In the genomic region with DNA sequence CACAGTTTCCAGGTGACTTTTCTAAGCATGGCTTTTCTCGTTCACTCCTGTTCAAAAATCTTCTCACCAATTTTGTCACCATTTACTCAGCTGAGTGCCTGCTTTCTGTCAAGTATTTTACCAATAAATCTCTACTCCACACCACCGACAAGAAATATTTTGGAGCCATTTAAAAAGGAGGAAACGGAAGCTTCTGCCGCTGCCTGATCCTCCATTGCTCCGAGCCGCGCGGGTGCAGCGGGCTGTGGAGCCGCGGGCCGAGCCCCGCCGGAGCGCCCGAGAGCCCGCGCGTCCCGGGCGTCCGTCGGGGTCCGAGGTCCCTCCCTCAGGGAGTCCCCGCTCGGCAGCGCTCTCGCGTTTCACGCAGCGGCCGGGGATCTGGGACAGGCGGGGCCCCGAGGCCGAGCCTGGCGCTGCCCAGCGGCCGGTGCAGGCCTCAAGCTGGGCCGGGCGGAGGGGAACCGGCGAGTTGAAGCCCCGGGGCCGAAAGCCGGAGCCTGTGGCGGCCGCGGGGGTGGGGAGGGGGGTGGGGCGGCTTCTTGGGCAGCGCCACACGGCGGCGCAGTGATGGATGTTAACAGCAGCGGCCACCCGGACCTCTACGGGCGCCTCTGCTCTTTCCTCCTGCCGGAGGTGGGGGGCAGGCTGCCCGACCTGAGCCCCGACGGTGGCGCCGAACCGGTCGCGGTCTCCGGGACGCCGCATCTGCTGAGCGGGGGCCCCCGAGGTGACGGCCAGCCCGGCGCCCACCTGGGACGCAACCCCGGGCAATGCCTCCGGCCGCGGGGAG, we compare ENCODE assay signal across 9 cellular contexts. TPM values are rescaled to one million over a fixed set of nuclear protein-coding genes. Genes with fewer than 3 reads are reported as not detected.
A peak's percentile ranks its signal among the peaks of the same experiment; 100 is the strongest.
DNase-seq lines count a peak whose midpoint lies in the region; ATAC-seq and TF ChIP-seq lines count a peak whose summit lies in the region.
"Had no signal": no experiment of that assay in that cellular context is flagged by ENCODE, and none has a peak within 500 bp of the region (broad histone marks: within the 10 kb centered on the region; RNA-seq: fewer than 3 reads in every experiment).

No MANE protein-coding gene starts in this region.

- H3K36me3 Mint-ChIP-seq in Calu3 (ENCODE audit: insufficient read depth, unreplicated experiment) (peaks cover 23% of the 10 kb centered on the region), naive B cell (no peaks in the 10 kb centered on the region)

- no peaks in the 10 kb centered on the region for H3K9me3 Mint-ChIP-seq in Calu3 (ENCODE audit: low read depth, unreplicated experiment)
- H3K9me3 Mint-ChIP-seq in naive B cell = no peaks in the 10 kb centered on the region

- H2AFZ ChIP-seq in HCT116 (ENCODE audit: low read depth, low read length, poor library complexity, severe bottlenecking) (peak overlapping the region; percentile 59), OCI-LY1 (ENCODE audit: low read length) (no peak overlapping the region)

- no peaks in the 10 kb centered on the region for H3F3A ChIP-seq in OCI-LY1 (ENCODE audit: insufficient read depth, low read length)

- no peaks in the 10 kb centered on the region for H3K9me2 ChIP-seq in HCT116 (ENCODE audit: insufficient read depth)
- no peaks in the 10 kb centered on the region for H3K9me2 ChIP-seq in OCI-LY1 (ENCODE audit: low read depth, low read length)

- TF ChIP-seq RAD21 in HCT116 (IDR thresholded peaks at IDR 0.05; ENCODE audit: low read depth) = peak; percentile 32; the same call in 1 of the 2 replicates

- TF ChIP-seq CTCF in Calu3 (IDR thresholded peaks at IDR 0.05; ENCODE audit: unreplicated experiment) (no peak), HCT116 (IDR thresholded peaks at IDR 0.05 in 2 of 3, conservative IDR thresholded peaks at IDR 0.05 in 1 of 3; ENCODE audit: borderline replicate concordance in 1 of 3, insufficient read depth in 1 of 3, low read depth in 2 of 3, low read length in 2 of 3) (peak; percentile 12 to 25 (median 18); a peak in 3 of 6 replicates), OCI-LY1 (IDR thresholded peaks at IDR 0.05; ENCODE audit: low read length) (no peak), fibroblast of pulmonary artery (IDR thresholded peaks at IDR 0.05; ENCODE audit: low read length, missing control alignments) (peak; percentile 19), tibial artery (IDR thresholded peaks at IDR 0.05) (peak in 1 of 2 experiments; percentile 46)

- peak; percentile 50 for ATAC-seq in HCT116
- ATAC-seq in naive B cell (ENCODE audit: low read depth in 2 of 2) = peak; percentile 22 to 26
- no peak for ATAC-seq in GM21825 (IDR thresholded peaks at IDR 0.05; ENCODE audit: unreplicated experiment)

- H3K27ac ChIP-seq in HCT116 (ENCODE audit: low read depth, low read length) (peak overlapping the region; percentile 55), OCI-LY1 (ENCODE audit: low read depth, low read length, poor library complexity, severe bottlenecking) (no peak overlapping the region), tibial artery (peak overlapping the region; percentile 88 to 90)

- POLR2A ChIA-PET in HCT116 (lab: Charles Lee) = no interaction called here

- no peak for TF ChIP-seq POLR2A in HCT116 (IDR thresholded peaks at IDR 0.05; ENCODE audit: borderline replicate concordance, extremely low read depth, insufficient read depth, insufficient read length)

- peak overlapping the region; percentile 77 for H3K9ac ChIP-seq in HCT116 (ENCODE audit: low read length)
- H3K9ac ChIP-seq in OCI-LY1 (ENCODE audit: low read length) = no peak overlapping the region; the same call in 1 of the 2 replicates

- H3K4me3 ChIP-seq in HCT116 (replicated peaks in 1 of 2; ENCODE audit: low read depth in 1 of 2, low read length in 2 of 2) (peak overlapping the region; percentile 71 to 72), OCI-LY1 (ENCODE audit: low read depth, low read length, poor library complexity, severe bottlenecking) (peak overlapping the region; percentile 63), fibroblast of pulmonary artery (replicated peaks; ENCODE audit: low read depth, low read length) (peak overlapping the region; percentile 94), tibial artery (peak overlapping the region; percentile 69 to 82)

- H4K20me1 ChIP-seq in HCT116 (ENCODE audit: insufficient read depth) = no peaks in the 10 kb centered on the region
- no peaks in the 10 kb centered on the region for H4K20me1 ChIP-seq in OCI-LY1 (ENCODE audit: insufficient read depth, low read length)

- H3K9me3 ChIP-seq in HCT116 (ENCODE audit: control insufficient read depth in 1 of 2, insufficient read depth in 1 of 2, low read depth in 1 of 2, low read length in 2 of 2) = no peaks in the 10 kb centered on the region
- H3K9me3 ChIP-seq in OCI-LY1 (ENCODE audit: low read length) = no peaks in the 10 kb centered on the region
- H3K9me3 ChIP-seq in tibial artery = no peaks in the 10 kb centered on the region

- DNase-seq in Calu3 (peak; percentile 41), HCT116 (ENCODE audit: low read depth, low spot score) (peak; percentile 18), fibroblast of pulmonary artery (ENCODE audit: low read depth) (peak; percentile 55), naive B cell (peak; percentile 53), tibial artery (peak; percentile 48 to 75)
- DNase-seq in activated effector memory CD4-positive, alpha-beta T cell treated with anti-CD3 and anti-CD28 coated beads, Interleukin-2, amount 50 U/mL, for 16 hours = peak; percentile 76

- H3K4me1 ChIP-seq in HCT116 (ENCODE audit: control insufficient read depth in 1 of 2, insufficient read depth in 2 of 2, low read length in 2 of 2) (peaks cover 7 to 23% of the 10 kb centered on the region in 2 experiments), OCI-LY1 (ENCODE audit: insufficient read depth, low read length, severe bottlenecking) (peaks cover 15% of the 10 kb centered on the region), tibial artery (peaks cover 0 to 41% (median 17%) of the 10 kb centered on the region in 4 donors)

- BruUV-seq in Calu3 (replicated peaks; lab: Mats Ljungman, UMichigan) (no TSS peak), HCT116 (replicated peaks; lab: Mats Ljungman, UMichigan) (no TSS peak)

- intact Hi-C loops in Calu3 (cut with micrococcal nuclease; ENCODE audit: unreplicated experiment) = loop anchor here (5.0 kb wide), 1 partner anchor 96 kb away; no protein-coding TSS in a partner anchor
- intact Hi-C loops in HCT116 (cut with micrococcal nuclease) = loop anchor here (5.0 kb wide), 2 partner anchors 96 to 206 kb away; no protein-coding TSS in a partner anchor
- intact Hi-C loops in tibial artery (cut with DNase I; ENCODE audit: low total_unique reads) = no loop called here

- H3K36me3 ChIP-seq in HCT116 (ENCODE audit: control insufficient read depth in 1 of 2, insufficient read depth in 2 of 2, low read length in 2 of 2) (0 out of 4 replicates have a peak, but pooled peaks cover 0 to 2% of the 10 kb centered on the region in 2 experiments), OCI-LY1 (ENCODE audit: insufficient read depth, low read length) (no peaks in the 10 kb centered on the region), tibial artery (no peaks in the 10 kb centered on the region)

- H3K79me2 ChIP-seq in HCT116 (ENCODE audit: insufficient read depth, low read length) (peaks cover 20% of the 10 kb centered on the region), OCI-LY1 (ENCODE audit: insufficient read depth, low read length) (no peaks in the 10 kb centered on the region)

- RAD21 ChIA-PET in HCT116 (lab: Charles Lee; ENCODE audit: low non-redundant PET in 1 of 2, low total read pairs in 2 of 2, uncharacterized antibody in 2 of 2, unreplicated experiment in 2 of 2) = no interaction called here

- H3K4me3 Mint-ChIP-seq in Calu3 (ENCODE audit: low read depth, unreplicated experiment) (peak overlapping the region; percentile 93), naive B cell (peak overlapping the region; percentile 89 to 99 (median 94))

- CTCF ChIA-PET in Calu3 (lab: Charles Lee) = interaction anchor here (0.6 kb wide), 1 partner anchor 1589 kb away, joined by 6 read pairs; no protein-coding TSS in a partner anchor
- CTCF ChIA-PET in HCT116 (lab: Charles Lee) = no interaction called here

- H3K27ac Mint-ChIP-seq in Calu3 (ENCODE audit: unreplicated experiment) (peak overlapping the region; percentile 62), naive B cell (peak overlapping the region; percentile 78 to 98 (median 90))

- H3K4me1 Mint-ChIP-seq in Calu3 (ENCODE audit: low read depth, unreplicated experiment) (peaks cover 34% of the 10 kb centered on the region), naive B cell (peaks cover 26 to 39% (median 27%) of the 10 kb centered on the region in 3 donors)

- H3K4me2 ChIP-seq in HCT116 (ENCODE audit: low read length) (peak overlapping the region; percentile 88), OCI-LY1 (ENCODE audit: low read length) (peak overlapping the region; percentile 82)

- H3K27me3 Mint-ChIP-seq in Calu3 (ENCODE audit: unreplicated experiment) (peaks cover 57% of the 10 kb centered on the region), naive B cell (peaks cover 0 to 7% (median 0%) of the 10 kb centered on the region in 3 donors)

- H3K27me3 ChIP-seq in HCT116 (ENCODE audit: insufficient read depth, low read length) (no peaks in the 10 kb centered on the region), OCI-LY1 (ENCODE audit: insufficient read depth, low read length) (peaks cover 7% of the 10 kb centered on the region; the same call in 1 of the 2 replicates), tibial artery (no peaks in the 10 kb centered on the region)

TF ChIP-seq in HCT116, 20 proteins besides CTCF, POLR2A, EP300 and RAD21 (continues in another document):
- TF ChIP-seq FOSL1 (IDR thresholded peaks at IDR 0.05; ENCODE audit: low read depth) = no peak

RNA-seq across cellular contexts. Expression of a gene that starts 1.1 kb away (rescaled TPM):
- 10.6 and 10.9 TPM in 2 replicates for total RNA-seq in Calu3 (2022)
- 41.0 TPM for total RNA-seq in HCT116 (2021; ENCODE audit: unreplicated experiment)
- 57.2 and 57.3 TPM in 2 replicates for polyA plus RNA-seq in HCT116 (2012)
- polyA plus RNA-seq in naive B cell (ENCODE audit: low read depth in 6 of 6) = 10 to 100 TPM; 20.2 to 37.3 (median 23.4) TPM

RNA-seq across cellular contexts. Expression of a gene that starts 43.1 kb away (rescaled TPM):
- total RNA-seq in Calu3 (2022) (2.7 and 3.6 TPM in 2 replicates), HCT116 (2021; ENCODE audit: unreplicated experiment) (15.9 TPM)
- 10.5 and 11.8 TPM in 2 replicates for polyA plus RNA-seq in HCT116 (2012)
- polyA plus RNA-seq in naive B cell (ENCODE audit: low read depth in 6 of 6) = 1 to 10 TPM; 2.0 to 8.9 (median 6.2) TPM

RNA-seq across cellular contexts. Expression of a gene that starts 49.2 kb away (rescaled TPM):
- total RNA-seq in Calu3 (2022) = not detected in 2 replicates
- total RNA-seq in HCT116 (2021; ENCODE audit: unreplicated experiment) = not detected
- polyA plus RNA-seq in HCT116 (2012) = 0.96 and 1.5 TPM in 2 replicates
- polyA plus RNA-seq in naive B cell (ENCODE audit: low read depth in 6 of 6) = under 1 TPM in 1 of 6 donors, not detected in 5; 0.32 TPM
- total RNA-seq: activated CD8-positive, alpha-beta memory T cell treated with anti-CD3 and anti-CD28 coated beads for 36 hours had no signal

Comparison
In these comparisons a context has a peak if more than half of its experiments do, and no peak if none do; other contexts are left out.
1. DNase-seq: peak in every context shown above with its lines; median percentile 76 in activated effector memory CD4-positive, alpha-beta T cell treated with anti-CD3 and anti-CD28 coated beads, Interleukin-2, amount 50 U/mL, for 16 hours; 62 in tibial artery; 55 in fibroblast of pulmonary artery; 53 in naive B cell; 41 in Calu3; 18 in HCT116.
2. CTCF ChIP-seq: peak in HCT116 (3 of 3) and fibroblast of pulmonary artery (single experiment); none in Calu3 (single experiment) and OCI-LY1 (single experiment).
3. Peak in every context shown above with its lines, with median percentiles within 50 percentile points of each other: H3K4me3 ChIP-seq.